ENCODE assay signal across 13 cellular contexts in genomic region chr16:87724490-87725291, GRCh38. TPM values are rescaled to one million over a fixed set of nuclear protein-coding genes. Genes with fewer than 3 reads are reported as not detected.
A peak's percentile ranks its signal among the peaks of the same experiment; 100 is the strongest.
DNase-seq lines count a peak whose midpoint lies in the region; ATAC-seq and TF ChIP-seq lines count a peak whose summit lies in the region.
"Had no signal": no experiment of that assay in that cellular context is flagged by ENCODE, and none has a peak within 500 bp of the region (broad histone marks: within the 10 kb centered on the region; RNA-seq: fewer than 3 reads in every experiment).

No MANE protein-coding gene starts in this region.

- no peak overlapping the region for H3K56ac ChIP-seq in H9 (ENCODE audit: insufficient read length, low read depth, low read length)

- H3K4me3 Mint-ChIP-seq in CD8-positive, alpha-beta T cell: no peak overlapping the region
- H3K4me3 Mint-ChIP-seq in H9: no peak overlapping the region
- H3K4me3 Mint-ChIP-seq: nephron had no signal

- H3K4ac ChIP-seq in H9 (ENCODE audit: low read depth, low read length): no peak overlapping the region

- H3K9me3 ChIP-seq in CD8-positive, alpha-beta T cell (ENCODE audit: low read length): no peaks in the 10 kb centered on the region
- H3K9me3 ChIP-seq in left lung (no peaks in the 10 kb centered on the region), H9 (ENCODE audit: control insufficient read depth, low read depth, low read length) (no peaks in the 10 kb centered on the region)
- H3K9me3 ChIP-seq: stomach had no signal

- no peak overlapping the region for H4K5ac ChIP-seq in H9 (ENCODE audit: insufficient read length, low read depth, low read length)

- H3K27me3 ChIP-seq in CD8-positive, alpha-beta T cell (ENCODE audit: insufficient read depth, low read length): no peaks in the 10 kb centered on the region
- H3K27me3 ChIP-seq in left lung: no peaks in the 10 kb centered on the region
- no peaks in the 10 kb centered on the region for H3K27me3 ChIP-seq in H9 (ENCODE audit: insufficient read depth, low read length)
- H3K27me3 ChIP-seq: stomach had no signal

- no peak for TF ChIP-seq CTCF in CD8-positive, alpha-beta T cell (IDR thresholded peaks at IDR 0.05)
- TF ChIP-seq CTCF in left lung (IDR thresholded peaks at IDR 0.05): no peak
- no peak for TF ChIP-seq CTCF in H9 (conservative IDR thresholded peaks at IDR 0.05)

- H3K14ac ChIP-seq in H9 (ENCODE audit: insufficient read depth, low read length): no peak overlapping the region

- H2AK5ac ChIP-seq in H9 (ENCODE audit: insufficient read length, low read length): no peak overlapping the region

- no peak overlapping the region for H3K4me2 ChIP-seq in H9 (ENCODE audit: insufficient read depth, insufficient read length, low read length)
- H3K4me2 ChIP-seq: smooth muscle cell had no signal

- H2BK12ac ChIP-seq in H9 (ENCODE audit: insufficient read length, low read depth, low read length): no peak overlapping the region

- ATAC-seq in CD8-positive, alpha-beta T cell: peak; percentile 65
- ATAC-seq in GM18861 (IDR thresholded peaks at IDR 0.05; ENCODE audit: unreplicated experiment) (peak; percentile 42), left lung (peak; percentile 10)

- H3K27me3 Mint-ChIP-seq in CD8-positive, alpha-beta T cell (ENCODE audit: low read depth): no peaks in the 10 kb centered on the region
- H3K27me3 Mint-ChIP-seq in H9 (ENCODE audit: low read depth): no peaks in the 10 kb centered on the region

- DNase-seq in CD8-positive, alpha-beta T cell: peak in 5 of 7 experiments; percentile 16 to 53 (median 38)
- DNase-seq in NCI-H510A (lab: John Stamatoyannopoulos, UW): peak; percentile 33
- peak in 1 of 2 donors; percentile 59 for DNase-seq in left lung
- DNase-seq in LoVo (ENCODE audit: low spot score): no peak
- no peak for DNase-seq in ecto neural progenitor cell (ENCODE audit: low spot score)
- DNase-seq in EL: no peak
- DNase-seq in H9: no peak
- DNase-seq: GM23248, stomach, T-helper 1 cell had no signal

- H3K23me2 ChIP-seq in H9 (ENCODE audit: insufficient read length, low read depth, low read length, poor library complexity, severe bottlenecking): no peaks in the 10 kb centered on the region

- H3K27ac Mint-ChIP-seq in CD8-positive, alpha-beta T cell: no peak overlapping the region
- H3K27ac Mint-ChIP-seq in H9: no peak overlapping the region; a peak in 1 of 7 replicates
- H3K27ac Mint-ChIP-seq: nephron had no signal

- no peak overlapping the region for H3K9ac ChIP-seq in H9 (ENCODE audit: extremely low read depth, insufficient read length, low read length)
- H3K9ac ChIP-seq: GM23248 had no signal

- CTCF ChIA-PET in CD8-positive, alpha-beta T cell (lab: Charles Lee): interaction anchor here (1.0 to 1.6 kb wide), 2 partner anchors 42 to 44 kb away, joined by 3 to 5 read pairs; no protein-coding TSS in a partner anchor

- peaks cover 9% of the 10 kb centered on the region for H3K4me1 ChIP-seq in CD8-positive, alpha-beta T cell (ENCODE audit: insufficient read depth, low read length)
- peaks cover 3 to 5% of the 10 kb centered on the region in 2 donors for H3K4me1 ChIP-seq in left lung
- H3K4me1 ChIP-seq in H9 (ENCODE audit: insufficient read depth, low read length): no peaks in the 10 kb centered on the region

- no peak overlapping the region for H4K8ac ChIP-seq in H9 (replicated peaks; ENCODE audit: insufficient read length, low read depth, low read length)

- no peak overlapping the region for H2BK15ac ChIP-seq in H9 (ENCODE audit: low read depth, low read length)

- no peaks in the 10 kb centered on the region for H3K9me3 Mint-ChIP-seq in CD8-positive, alpha-beta T cell
- no peaks in the 10 kb centered on the region for H3K9me3 Mint-ChIP-seq in H9
- H3K9me3 Mint-ChIP-seq: nephron had no signal

- POLR2A ChIA-PET in CD8-positive, alpha-beta T cell (lab: Charles Lee): no interaction called here

- no peak overlapping the region for H2BK20ac ChIP-seq in H9 (ENCODE audit: low read depth, low read length, poor library complexity, severe bottlenecking)

- no peaks in the 10 kb centered on the region for H4K20me1 ChIP-seq in H9 (ENCODE audit: control insufficient read depth, insufficient read depth, insufficient read length)

- H3K27ac ChIP-seq in CD8-positive, alpha-beta T cell (ENCODE audit: low read depth, low read length): peak overlapping the region; percentile 23
- no peak overlapping the region for H3K27ac ChIP-seq in left lung
- no peak overlapping the region for H3K27ac ChIP-seq in H9 (ENCODE audit: insufficient read length, low read depth, low read length)
- H3K27ac ChIP-seq: GM23248, stomach had no signal

- H3K79me1 ChIP-seq in H9 (ENCODE audit: insufficient read depth, low read depth, low read length, poor library complexity, severe bottlenecking): no peaks in the 10 kb centered on the region

- peaks cover 4% of the 10 kb centered on the region; the same call in 1 of the 2 replicates for H3K79me2 ChIP-seq in H9 (ENCODE audit: insufficient read depth, low read length)

- no peak overlapping the region for H2BK5ac ChIP-seq in H9 (ENCODE audit: insufficient read length, low read length)

- no peak overlapping the region for H3T11ph ChIP-seq in H9 (ENCODE audit: low read length)

- H3K4me1 Mint-ChIP-seq in CD8-positive, alpha-beta T cell (ENCODE audit: low read depth): peaks cover 14% of the 10 kb centered on the region
- peaks cover 0 to 6% of the 10 kb centered on the region in 2 experiments; a peak in 1 of 4 replicates for H3K4me1 Mint-ChIP-seq in H9

- H3K36me3 Mint-ChIP-seq in CD8-positive, alpha-beta T cell: peaks cover 78% of the 10 kb centered on the region
- H3K36me3 Mint-ChIP-seq in H9 (ENCODE audit: insufficient read depth in 1 of 3, low read depth in 3 of 3): peaks cover 46 to 85% (median 76%) of the 10 kb centered on the region in 3 experiments

- no peak overlapping the region for H3K4me3 ChIP-seq in CD8-positive, alpha-beta T cell (ENCODE audit: low read depth, low read length)
- no peak overlapping the region for H3K4me3 ChIP-seq in left lung
- H3K4me3 ChIP-seq: GM23248, smooth muscle cell, stomach had no signal

- H2AFZ ChIP-seq in H9 (ENCODE audit: low read length): no peak overlapping the region
- H2AFZ ChIP-seq: GM23248 had no signal

- no peak overlapping the region for H2BK120ac ChIP-seq in H9 (ENCODE audit: low read depth, low read length, poor library complexity, severe bottlenecking)

- H4K91ac ChIP-seq in H9 (ENCODE audit: insufficient read length, low read depth, low read length): no peak overlapping the region

- no peak overlapping the region for H3K23ac ChIP-seq in H9 (ENCODE audit: insufficient read length, low read depth, low read length)

- intact Hi-C loops in CD8-positive, alpha-beta T cell (cut with DNase I, micrococcal nuclease): no loop called here
- intact Hi-C loops in left lung (cut with DNase I): no loop called here

- WGBS in H9 (ENCODE audit: extremely low coverage, insufficient read length, low lambda C conversion rate): no CpG with 5 or more reads among the region's 19 CpGs

- no peak overlapping the region for H3K18ac ChIP-seq in H9 (ENCODE audit: insufficient read length, low read depth, low read length)

- peaks cover 46% of the 10 kb centered on the region for H3K36me3 ChIP-seq in CD8-positive, alpha-beta T cell (ENCODE audit: insufficient read depth, low read length)
- peaks cover 0 to 65% of the 10 kb centered on the region in 2 donors for H3K36me3 ChIP-seq in left lung

RNA-seq across cellular contexts. Expression of gene KLHDC4, which starts 41.1 kb away (rescaled TPM):
- 10 to 100 TPM; 74.0 to 81.6 TPM for total RNA-seq in CD8-positive, alpha-beta T cell
- total RNA-seq in left lung (10 to 100 TPM; 31.3 to 32.8 TPM), H9 (2021) (74.5 and 76.2 TPM in 2 replicates)

Comparison
In these comparisons a context has a peak if more than half of its experiments do, and no peak if none do; other contexts are left out.
1. ATAC-seq: peak in every context shown above with its lines; median percentile 65 in CD8-positive, alpha-beta T cell; 42 in GM18861; 10 in left lung.
2. DNase-seq: peak in CD8-positive, alpha-beta T cell (5 of 7) and NCI-H510A (single experiment); none in LoVo (single experiment), ecto neural progenitor cell (single experiment), EL (single experiment) and H9 (single experiment).